ENCODE assay signal across 1 cellular context in genomic region chr3:143302638-143303171, GRCh38.
TF ChIP-seq lines count a peak whose summit lies in the region.

No MANE protein-coding gene starts in this region.

TF ChIP-seq in K562, 482 proteins besides CTCF, POLR2A, EP300 and RAD21 (continued from another document):
- TF ChIP-seq FOXM1 (IDR thresholded peaks at IDR 0.05; ENCODE audit: low read depth) (no peak), FOXM1 (CRISPR knock-in tag; IDR thresholded peaks at IDR 0.05; ENCODE audit: low read depth) (no peak), ZNF146 (CRISPR knock-in tag; IDR thresholded peaks at IDR 0.05; ENCODE audit: unreplicated experiment) (no peak), RERE (CRISPR knock-in tag; IDR thresholded peaks at IDR 0.05; ENCODE audit: borderline replicate concordance) (no peak), BRF1 (IDR thresholded peaks at IDR 0.05; ENCODE audit: borderline replicate concordance, extremely low read depth, insufficient read length) (no peak), RBM15 (IDR thresholded peaks at IDR 0.05; ENCODE audit: insufficient read depth, low read length) (no peak), GABPA (tag; conservative IDR thresholded peaks at IDR 0.05; ENCODE audit: low read depth) (0 out of 2 replicates have a peak, but pooled peaks have one; percentile 11), TEAD1 (CRISPR knock-in tag; IDR thresholded peaks at IDR 0.05) (no peak), NFRKB (IDR thresholded peaks at IDR 0.05; ENCODE audit: low read depth) (no peak), SMARCB1 (IDR thresholded peaks at IDR 0.05; ENCODE audit: insufficient read length, low read depth) (no peak), CEBPG (CRISPR knock-in tag; IDR thresholded peaks at IDR 0.05) (0 out of 2 replicates have a peak, but pooled peaks have one; percentile 12), CEBPG (tag; conservative IDR thresholded peaks at IDR 0.05 in 1 of 2, IDR thresholded peaks at IDR 0.05 in 1 of 2) (0 out of 4 replicates have a peak, but pooled peaks of 1 of the 2 experiments have one; percentile 12), EWSR1 (IDR thresholded peaks at IDR 0.05; ENCODE audit: borderline replicate concordance, low read depth, partially characterized antibody) (no peak), CC2D1A (IDR thresholded peaks at IDR 0.05) (no peak)
